ENCODE assay signal across 8 cellular contexts in genomic region chr17:41579484-41580243, GRCh38. TPM values are rescaled to one million over a fixed set of nuclear protein-coding genes. Genes with fewer than 3 reads are reported as not detected.
DNase-seq lines count a peak whose midpoint lies in the region; ATAC-seq and TF ChIP-seq lines count a peak whose summit lies in the region.

No MANE protein-coding gene starts in this region.

- intact Hi-C loops in ovary (cut with DNase I), result no loop called here

- 36 to 41% (median 37%) methylated on average over 18 of the region's 18 CpGs for WGBS in ovary, 3 donors

- no peaks in the 10 kb centered on the region for H3K27me3 Mint-ChIP-seq in type B pancreatic cell

- H3K36me3 ChIP-seq in Karpas-422 (ENCODE audit: insufficient read depth, low read length), result no peaks in the 10 kb centered on the region
- no peaks in the 10 kb centered on the region for H3K36me3 ChIP-seq in ovary

- DNase-seq in GM03348 (ENCODE audit: low spot score) (peak; percentile 86), Karpas-422 (peak; percentile 92), RPMI8226 (peak; percentile 92), foreskin melanocyte (peak; percentile 72), ovary (peak; percentile 47 to 81 (median 67)), type B pancreatic cell (ENCODE audit: extremely low spot score, unreplicated experiment) (peak; percentile 83)
- DNase-seq in activated T-helper 9 cell treated with anti-CD3 and anti-CD28 coated beads, Interleukin-2, amount 50 U/mL, for 16 hours (ENCODE audit: low read depth), result peak; percentile 30

- no peaks in the 10 kb centered on the region for H3K9me3 ChIP-seq in Karpas-422 (ENCODE audit: low read length)
- H3K9me3 ChIP-seq in ovary, result no peaks in the 10 kb centered on the region

- ATAC-seq in GM19324 (IDR thresholded peaks at IDR 0.05; ENCODE audit: low FRiP score, unreplicated experiment), result no peak

- peak overlapping the region; percentile 54 for H3K4me3 Mint-ChIP-seq in type B pancreatic cell

- no peaks in the 10 kb centered on the region for H3K27me3 ChIP-seq in Karpas-422 (ENCODE audit: low read length)
- no peaks in the 10 kb centered on the region for H3K27me3 ChIP-seq in ovary

- peaks cover 5% of the 10 kb centered on the region for H3K9me3 Mint-ChIP-seq in type B pancreatic cell

- H3K4me1 ChIP-seq in Karpas-422 (ENCODE audit: low read length), result no peaks in the 10 kb centered on the region
- no peaks in the 10 kb centered on the region for H3K4me1 ChIP-seq in ovary (ENCODE audit: insufficient read depth)

- H3K4me3 ChIP-seq in Karpas-422 (ENCODE audit: low read length) (no peak overlapping the region), ovary (no peak overlapping the region)

- peak overlapping the region; percentile 94 for H3K27ac Mint-ChIP-seq in type B pancreatic cell

- H2AFZ ChIP-seq in Karpas-422 (ENCODE audit: low read length), result peak overlapping the region; percentile 43; the same call in 1 of the 2 replicates

- no peak for TF ChIP-seq POLR2A in ovary (IDR thresholded peaks at IDR 0.05)

- no peaks in the 10 kb centered on the region for H4K20me1 ChIP-seq in Karpas-422 (ENCODE audit: insufficient read depth, low read depth, low read length)

- no peaks in the 10 kb centered on the region for H3K36me3 Mint-ChIP-seq in type B pancreatic cell

- H3K4me1 Mint-ChIP-seq in type B pancreatic cell (ENCODE audit: unreplicated experiment), result no peaks in the 10 kb centered on the region

- H3K9me2 ChIP-seq in Karpas-422 (replicated peaks; ENCODE audit: insufficient read depth, low read length), result no peaks in the 10 kb centered on the region

- H3K27ac ChIP-seq in Karpas-422 (ENCODE audit: low read length) (no peak overlapping the region), ovary (no peak overlapping the region)

- no peaks in the 10 kb centered on the region for H3K79me2 ChIP-seq in Karpas-422 (ENCODE audit: low read length)

- no peak overlapping the region for H3K4me2 ChIP-seq in Karpas-422 (ENCODE audit: low read depth, low read length, poor library complexity, severe bottlenecking)

- TF ChIP-seq CTCF in ovary (IDR thresholded peaks at IDR 0.05), result peak in 1 of 3 donors; percentile 23
- peak; percentile 81 for TF ChIP-seq CTCF in type B pancreatic cell (conservative IDR thresholded peaks at IDR 0.05)

- no peak for TF ChIP-seq EP300 in ovary (IDR thresholded peaks at IDR 0.05)

- H3K9ac ChIP-seq in Karpas-422 (ENCODE audit: low read length), result no peak overlapping the region

RNA-seq across cellular contexts. Expression of gene KRT14, which starts 7.0 kb away (rescaled TPM):
- total RNA-seq in Karpas-422 (2014; rRNA removed; shearing (Covaris generic); ENCODE audit: low replicate concordance), result not detected in 2 replicates
- total RNA-seq in ovary (1 to 10 TPM in 1 of 7 donors, under 1 TPM in 2, not detected in 4; 0.38 to 1.1 (median 0.75) TPM), type B pancreatic cell (ENCODE audit: low replicate concordance) (0.19 and 0.64 TPM in 2 replicates)
- not detected for polyA plus RNA-seq in ovary

RNA-seq across cellular contexts. Expression of gene KRT9, which starts 7.8 kb away (rescaled TPM):
- total RNA-seq in Karpas-422 (2014; rRNA removed; shearing (Covaris generic); ENCODE audit: low replicate concordance), result not detected in 2 replicates
- not detected for total RNA-seq in ovary
- not detected for polyA plus RNA-seq in ovary
- total RNA-seq in type B pancreatic cell (ENCODE audit: low replicate concordance), result 0.85 and 7.4 TPM in 2 replicates

RNA-seq across cellular contexts. Expression of gene KRT16, which starts 32.9 kb away (rescaled TPM):
- total RNA-seq in Karpas-422 (2014; rRNA removed; shearing (Covaris generic); ENCODE audit: low replicate concordance), result not detected in 2 replicates
- total RNA-seq in ovary (1 to 10 TPM in 1 of 7 donors, not detected in 6; 1.0 TPM), type B pancreatic cell (ENCODE audit: low replicate concordance) (1.5 and 9.2 TPM in 2 replicates)
- polyA plus RNA-seq in ovary, result not detected

RNA-seq across cellular contexts. Expression of gene KRT17, which starts 44.7 kb away (rescaled TPM):
- not detected in 2 replicates for total RNA-seq in Karpas-422 (2014; rRNA removed; shearing (Covaris generic); ENCODE audit: low replicate concordance)
- total RNA-seq in ovary (10 to 100 TPM in 2 of 7 donors, 1 to 10 TPM in 1, under 1 TPM in 2, not detected in 2; 0.42 to 17.8 (median 2.7) TPM), type B pancreatic cell (ENCODE audit: low replicate concordance) (512 and 3,327 TPM in 2 replicates)
- under 1 TPM in 1 of 2 donors, not detected in 1; 0.29 TPM for polyA plus RNA-seq in ovary

RNA-seq across cellular contexts. Expression of gene KRT19, which starts 51.6 kb away (rescaled TPM):
- not detected in 2 replicates for total RNA-seq in Karpas-422 (2014; rRNA removed; shearing (Covaris generic); ENCODE audit: low replicate concordance)
- 100 to 1,000 TPM in 4 of 7 donors, 10 to 100 TPM in 3; 68.5 to 653 (median 144) TPM for total RNA-seq in ovary
- polyA plus RNA-seq in ovary, result 100 to 1,000 TPM in 1 of 2 donors, 10 to 100 TPM in 1; 13.3 to 110 TPM
- 750 and 2,036 TPM in 2 replicates for total RNA-seq in type B pancreatic cell (ENCODE audit: low replicate concordance)

Comparison
In these comparisons a context has a peak if more than half of its experiments do, and no peak if none do; other contexts are left out.
1. DNase-seq: peak in every context shown above with its lines; median percentile 92 in Karpas-422; 92 in RPMI8226; 86 in GM03348; 83 in type B pancreatic cell; 72 in foreskin melanocyte; 67 in ovary; 30 in activated T-helper 9 cell treated with anti-CD3 and anti-CD28 coated beads, Interleukin-2, amount 50 U/mL, for 16 hours.